ENCODE assay signal across 1 cellular context in genomic region chr14:99664636-99665273, GRCh38.
TF ChIP-seq lines count a peak whose summit lies in the region.

No MANE protein-coding gene starts in this region.

TF ChIP-seq in H1, 55 proteins besides CTCF, POLR2A, EP300 and RAD21:
- TF ChIP-seq EGR1 (IDR thresholded peaks at IDR 0.05; ENCODE audit: borderline replicate concordance, low read depth, low read length): no peak
TF ChIP-seq in H1: peak in this region for 0.
